In genomic region chr2:181902625-181903024, GRCh38 we compare ENCODE assay signal across 19 cellular contexts.
"Had no signal": no experiment of that assay in that cellular context is flagged by ENCODE, and none has a peak within 500 bp of the region (broad histone marks: within the 10 kb centered on the region; RNA-seq: fewer than 3 reads in every experiment).

No MANE protein-coding gene starts in this region.

- H3K4me1 ChIP-seq: colonic mucosa had no signal

- H3K27ac ChIP-seq: colonic mucosa, epithelial cell of prostate, psoas muscle, upper lobe of right lung had no signal

- H3K4me3 ChIP-seq: colonic mucosa, psoas muscle, upper lobe of right lung had no signal

- H3K9me3 ChIP-seq: colonic mucosa, psoas muscle, upper lobe of right lung had no signal

- H3K27me3 ChIP-seq: colonic mucosa, upper lobe of right lung had no signal

- H3K9me3 Mint-ChIP-seq: activated naive CD8-positive, alpha-beta T cell treated with anti-CD3 and anti-CD28 coated beads, Interleukin-2, amount 50 U/mL, for 24 hours; activated T-helper 1 cell treated with anti-CD3 and anti-CD28 coated beads, Interleukin-12 subunit alpha, Interleukin-12 subunit beta, Interleukin-2, Interleukin-4 antibody, amounts not matched to agents 30 ng/mL and 10 ng/mL and 1 ng/mL, durations not matched to agents 14 hours and 24 hours and 36 hours; natural killer cell treated with Interleukin-12 subunit alpha and Interleukin-12 subunit beta and Interleukin-15 and Interleukin-18, amount 100 ng/mL, for 72 hours; WTC11 had no signal

- DNase-seq: activated CD4-positive, alpha-beta T cell treated with anti-CD3 and anti-CD28 coated beads for 48 hours; activated CD8-positive, alpha-beta memory T cell treated with anti-CD3 and anti-CD28 coated beads, Interleukin-2, amount 50 U/mL, for 48 hours; activated CD8-positive, alpha-beta T cell treated with anti-CD3 and anti-CD28 coated beads, Interleukin-2, amount 10 ng/mL, durations not matched to agents 7 days and 5 days; activated naive CD4-positive, alpha-beta T cell; activated naive CD8-positive, alpha-beta T cell treated with anti-CD3 and anti-CD28 coated beads, Interleukin-2, amount 50 U/mL, for 24 hours; caudate nucleus; colonic mucosa; effector CD4-positive, alpha-beta T cell; glutamatergic neuron; occipital lobe; psoas muscle; stimulated activated CD4-positive, alpha-beta T cell treated with anti-CD3 and anti-CD28 coated beads, Interleukin-2, amount 100 ng/mL, for 24 hours; stimulated activated naive CD4-positive, alpha-beta T cell; upper lobe of right lung had no signal

- ATAC-seq: activated CD8-positive, alpha-beta T cell treated with anti-CD3 and anti-CD28 coated beads, Interleukin-2, amount 10 ng/mL, durations not matched to agents 7 days and 5 days; activated naive CD8-positive, alpha-beta T cell treated with anti-CD3 and anti-CD28 coated beads, Interleukin-2, amount 50 U/mL, for 24 hours; natural killer cell treated with Interleukin-12 subunit alpha and Interleukin-12 subunit beta and Interleukin-15 and Interleukin-18, amount 100 ng/mL, for 72 hours; psoas muscle; sciatic nerve; upper lobe of right lung; WTC11 had no signal

- H3K27ac Mint-ChIP-seq: activated CD8-positive, alpha-beta T cell treated with anti-CD3 and anti-CD28 coated beads, Interleukin-2, amount 10 ng/mL, durations not matched to agents 7 days and 5 days; activated naive CD8-positive, alpha-beta T cell treated with anti-CD3 and anti-CD28 coated beads, Interleukin-2, amount 50 U/mL, for 24 hours; activated T-helper 1 cell treated with anti-CD3 and anti-CD28 coated beads, Interleukin-12 subunit alpha, Interleukin-12 subunit beta, Interleukin-2, Interleukin-4 antibody, amounts not matched to agents 30 ng/mL and 10 ng/mL and 1 ng/mL, durations not matched to agents 14 hours and 24 hours and 36 hours; natural killer cell treated with Interleukin-12 subunit alpha and Interleukin-12 subunit beta and Interleukin-15 and Interleukin-18, amount 100 ng/mL, for 72 hours; WTC11 had no signal
